Comparison of ENCODE assay signal across 8 cellular contexts in genomic region chr12:121214855-121215745, GRCh38. TPM values are rescaled to one million over a fixed set of nuclear protein-coding genes. Genes with fewer than 3 reads are reported as not detected.
DNase-seq lines count a peak whose midpoint lies in the region; ATAC-seq and TF ChIP-seq lines count a peak whose summit lies in the region.

No MANE protein-coding gene starts in this region.

- no peaks in the 10 kb centered on the region for H3K27me3 Mint-ChIP-seq in activated naive CD8-positive, alpha-beta T cell treated with anti-CD3 and anti-CD28 coated beads, Interleukin-2, amount 10 ng/mL, durations not matched to agents 7 days and 5 days
- peaks cover 6 to 7% (median 7%) of the 10 kb centered on the region in 3 donors for H3K27me3 Mint-ChIP-seq in immature natural killer cell (ENCODE audit: low read depth in 3 of 3)

- in situ Hi-C loops in transverse colon (cut with MboI; ENCODE audit: low pct_ligation_motif_present in 1 of 4, low pct_unique_long_range_greater_than_20kb in 1 of 4, low sequenced_read_pairs in 3 of 4), result no loop called here

- no peaks in the 10 kb centered on the region for H3K9me3 Mint-ChIP-seq in activated naive CD8-positive, alpha-beta T cell treated with anti-CD3 and anti-CD28 coated beads, Interleukin-2, amount 10 ng/mL, durations not matched to agents 7 days and 5 days
- H3K9me3 Mint-ChIP-seq in immature natural killer cell, result no peaks in the 10 kb centered on the region

- TF ChIP-seq CTCF in 22Rv1 (IDR thresholded peaks at IDR 0.05), result no peak
- TF ChIP-seq CTCF in HL-60 (IDR thresholded peaks at IDR 0.05; ENCODE audit: insufficient read depth, low read length), result no peak
- TF ChIP-seq CTCF in transverse colon (IDR thresholded peaks at IDR 0.05), result no peak

- no peak for TF ChIP-seq POLR2A in transverse colon (IDR thresholded peaks at IDR 0.05)

- DNase-seq in HL-60 (ENCODE audit: low read depth in 1 of 2, low spot score in 1 of 2) (no peak), immature natural killer cell (no peak), transverse colon (no peak), DMS 273 treated with DMSO at 0.1 percent for 48 hours (lab: John Stamatoyannopoulos, UW) (no peak), retina (no peak)
- no peak for DNase-seq in activated naive CD8-positive, alpha-beta T cell treated with anti-CD3 and anti-CD28 coated beads, Interleukin-2, amount 10 ng/mL, durations not matched to agents 7 days and 5 days

- H3K27me3 ChIP-seq in HL-60 (ENCODE audit: insufficient read depth, poor library complexity, severe bottlenecking), result no peaks in the 10 kb centered on the region
- no peaks in the 10 kb centered on the region for H3K27me3 ChIP-seq in transverse colon

- H3K4me3 Mint-ChIP-seq in activated naive CD8-positive, alpha-beta T cell treated with anti-CD3 and anti-CD28 coated beads, Interleukin-2, amount 10 ng/mL, durations not matched to agents 7 days and 5 days, result no peak overlapping the region
- peak overlapping the region in 1 of 5 donors; percentile 7 for H3K4me3 Mint-ChIP-seq in immature natural killer cell

- no peak for ATAC-seq in activated naive CD8-positive, alpha-beta T cell treated with anti-CD3 and anti-CD28 coated beads, Interleukin-2, amount 10 ng/mL, durations not matched to agents 7 days and 5 days (ENCODE audit: low read depth)
- ATAC-seq in HG02623 (IDR thresholded peaks at IDR 0.05; ENCODE audit: unreplicated experiment), result no peak

- peaks cover 25% of the 10 kb centered on the region for H3K4me1 Mint-ChIP-seq in activated naive CD8-positive, alpha-beta T cell treated with anti-CD3 and anti-CD28 coated beads, Interleukin-2, amount 10 ng/mL, durations not matched to agents 7 days and 5 days
- H3K4me1 Mint-ChIP-seq in immature natural killer cell, result peaks cover 23 to 30% of the 10 kb centered on the region in 2 donors

- H3K9me3 ChIP-seq in transverse colon, result no peaks in the 10 kb centered on the region

- H3K4me1 ChIP-seq in transverse colon, result peaks cover 26 to 78% (median 53%) of the 10 kb centered on the region in 4 donors

- H3K4me3 ChIP-seq in HL-60 (replicated peaks; ENCODE audit: insufficient read depth, low read length) (no peak overlapping the region), transverse colon (peak overlapping the region in 1 of 4 donors; percentile 14)

- POLR2A ChIA-PET in activated naive CD8-positive, alpha-beta T cell treated with anti-CD3 and anti-CD28 coated beads, Interleukin-2, amount 10 ng/mL, durations not matched to agents 7 days and 5 days (lab: Charles Lee), result interaction anchor here (0.7 kb wide), 1 partner anchor 17 kb away, joined by 3 read pairs; no protein-coding TSS in a partner anchor

- no peaks in the 10 kb centered on the region for H3K36me3 ChIP-seq in transverse colon

- peaks cover 39% of the 10 kb centered on the region for H3K36me3 Mint-ChIP-seq in activated naive CD8-positive, alpha-beta T cell treated with anti-CD3 and anti-CD28 coated beads, Interleukin-2, amount 10 ng/mL, durations not matched to agents 7 days and 5 days
- H3K36me3 Mint-ChIP-seq in immature natural killer cell, result peaks cover 8 to 12% (median 9%) of the 10 kb centered on the region in 3 donors

- H3K27ac ChIP-seq in 22Rv1 (peak overlapping the region; percentile 74), HL-60 (replicated peaks) (peak overlapping the region; percentile 24), transverse colon (peak overlapping the region; percentile 82 to 90 (median 89))

- peak overlapping the region; percentile 60 for H3K27ac Mint-ChIP-seq in activated naive CD8-positive, alpha-beta T cell treated with anti-CD3 and anti-CD28 coated beads, Interleukin-2, amount 10 ng/mL, durations not matched to agents 7 days and 5 days
- peak overlapping the region in 5 of 6 donors; percentile 2 to 61 (median 30) for H3K27ac Mint-ChIP-seq in immature natural killer cell

- intact Hi-C loops in transverse colon (cut with DNase I; ENCODE audit: low total_unique reads), result no loop called here

- TF ChIP-seq EP300 in transverse colon (IDR thresholded peaks at IDR 0.05; ENCODE audit: low read depth), result peak; percentile 44

- WGBS in transverse colon (ENCODE audit: low coverage in 1 of 2), 2 donors, result 52 to 76% methylated on average over 5 to 14 of the region's 14 CpGs

RNA-seq across cellular contexts. Expression of gene P2RX4, which starts 5.2 kb away (rescaled TPM):
- total RNA-seq in activated naive CD8-positive, alpha-beta T cell treated with anti-CD3 and anti-CD28 coated beads, Interleukin-2, amount 10 ng/mL, durations not matched to agents 7 days and 5 days, result 10 to 100 TPM; 50.7 to 52.9 TPM
- 10 to 100 TPM; 38.2 to 49.0 (median 47.7) TPM for polyA plus RNA-seq in immature natural killer cell
- total RNA-seq in transverse colon, result 100 to 1,000 TPM; 103 to 435 (median 217) TPM

Comparison
In these comparisons a context has a peak if more than half of its experiments do, and no peak if none do; other contexts are left out.
1. H3K27ac ChIP-seq: peak in every context shown above with its lines; median percentile 89 in transverse colon; 74 in 22Rv1; 24 in HL-60.